ENCODE assay signal across 8 cellular contexts in the genomic region with DNA sequence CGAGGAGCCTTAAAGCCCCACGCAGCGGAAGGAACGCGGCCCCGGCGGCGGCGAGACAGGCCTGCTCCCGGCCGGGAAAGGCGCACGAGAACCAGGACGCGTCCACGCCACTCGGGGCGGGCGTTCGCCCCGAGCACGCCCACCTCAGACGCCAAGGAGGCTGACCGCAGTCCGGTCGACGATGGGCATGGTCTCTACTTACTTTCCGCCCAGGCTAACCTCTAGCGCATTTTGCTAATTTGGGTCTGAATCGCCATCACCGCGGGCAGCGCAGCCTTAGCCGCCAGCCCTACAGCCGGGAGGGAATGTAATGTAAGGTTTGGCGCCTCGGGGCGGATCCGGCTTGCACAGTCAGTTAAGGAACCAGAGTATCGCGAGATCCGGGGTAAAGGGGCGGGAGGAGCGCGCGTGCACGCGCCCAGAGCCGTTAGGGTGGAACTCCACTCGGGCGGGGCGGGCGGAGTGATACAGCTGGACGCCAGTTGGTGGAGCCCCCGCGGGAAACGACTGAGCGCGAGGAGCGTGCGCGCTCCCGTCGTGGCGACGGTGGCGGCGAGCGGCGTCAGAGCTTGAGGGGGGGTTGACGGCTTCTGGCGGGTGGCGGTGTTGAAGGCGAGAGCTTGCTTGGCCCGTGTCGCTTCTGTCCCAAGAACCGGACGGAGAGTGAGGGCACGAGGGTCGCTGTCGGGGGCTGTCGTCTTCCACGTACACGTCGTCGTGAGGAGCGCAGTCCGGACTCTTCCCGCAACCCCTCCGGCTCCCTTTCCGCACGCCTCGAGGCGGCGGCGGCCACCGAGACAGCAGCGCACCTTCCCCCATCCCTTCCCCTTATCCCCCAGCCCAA. TPM values are rescaled to one million over a fixed set of nuclear protein-coding genes. Genes with fewer than 3 reads are reported as not detected.
DNase-seq lines count a peak whose midpoint lies in the region; ATAC-seq and TF ChIP-seq lines count a peak whose summit lies in the region.

A gene with protein sequence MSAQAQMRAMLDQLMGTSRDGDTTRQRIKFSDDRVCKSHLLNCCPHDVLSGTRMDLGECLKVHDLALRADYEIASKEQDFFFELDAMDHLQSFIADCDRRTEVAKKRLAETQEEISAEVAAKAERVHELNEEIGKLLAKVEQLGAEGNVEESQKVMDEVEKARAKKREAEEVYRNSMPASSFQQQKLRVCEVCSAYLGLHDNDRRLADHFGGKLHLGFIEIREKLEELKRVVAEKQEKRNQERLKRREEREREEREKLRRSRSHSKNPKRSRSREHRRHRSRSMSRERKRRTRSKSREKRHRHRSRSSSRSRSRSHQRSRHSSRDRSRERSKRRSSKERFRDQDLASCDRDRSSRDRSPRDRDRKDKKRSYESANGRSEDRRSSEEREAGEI (plus strand): TSS at position 529 of the 844 bp plus-strand sequence. CDS start 368 bp downstream, outside the sequence.

- peak within 1 kb of the TSS; percentile 96 for H3K4me3 Mint-ChIP-seq in activated T-cell treated with anti-CD3 and anti-CD28 coated beads, Interleukin-2, amount 50 U/mL, for 24 hours

- H3K27ac ChIP-seq in muscle layer of colon (ENCODE audit: low read depth, low read length): peak within 1 kb of the TSS; percentile 97

- H3K4me1 ChIP-seq in muscle layer of colon (ENCODE audit: insufficient read depth, low read length): peaks cover 22% of the 10 kb centered on the region

- H3K27me3 Mint-ChIP-seq in activated T-cell treated with anti-CD3 and anti-CD28 coated beads, Interleukin-2, amount 50 U/mL, for 24 hours: no peaks in the 10 kb centered on the region

- peaks cover 34% of the 10 kb centered on the region for H3K4me1 Mint-ChIP-seq in activated T-cell treated with anti-CD3 and anti-CD28 coated beads, Interleukin-2, amount 50 U/mL, for 24 hours (ENCODE audit: low read depth)

- ATAC-seq in GM21717 (IDR thresholded peaks at IDR 0.05; ENCODE audit: unreplicated experiment): peak; percentile 65

- H3K4me3 ChIP-seq in muscle layer of colon (ENCODE audit: low read depth in 1 of 2, low read length in 2 of 2): peak within 1 kb of the TSS; percentile 93 to 95

- DNase-seq in DMS53 (lab: John Stamatoyannopoulos, UW) (peak; percentile 100), KBM-7 (peak; percentile 99), erythroblast (lab: John Stamatoyannopoulos, UW) (peak; percentile 99)
- peak; percentile 99 for DNase-seq in activated T-cell treated with anti-CD3 and anti-CD28 coated beads, Interleukin-2, amount 50 U/mL, for 24 hours
- peak; percentile 99 for DNase-seq in stimulated activated CD8-positive, alpha-beta memory T cell treated with anti-CD3 and anti-CD28 coated beads, Interleukin-7, amount 100 ng/mL, for 24 hours (ENCODE audit: low read depth)

- H3K9me3 Mint-ChIP-seq in activated T-cell treated with anti-CD3 and anti-CD28 coated beads, Interleukin-2, amount 50 U/mL, for 24 hours: no peaks in the 10 kb centered on the region

- peaks cover 73% of the 10 kb centered on the region for H3K36me3 Mint-ChIP-seq in activated T-cell treated with anti-CD3 and anti-CD28 coated beads, Interleukin-2, amount 50 U/mL, for 24 hours (ENCODE audit: low read depth)

- H3K27me3 ChIP-seq in muscle layer of colon (ENCODE audit: control insufficient read depth in 1 of 2, insufficient read depth in 2 of 2, low read length in 2 of 2): no peaks in the 10 kb centered on the region

- peak; percentile 99 for TF ChIP-seq POLR2A in erythroblast (IDR thresholded peaks at IDR 0.05; ENCODE audit: low read length)

- H3K9me3 ChIP-seq in muscle layer of colon (ENCODE audit: low read length): no peaks in the 10 kb centered on the region

- in situ Hi-C loops in KBM-7 (cut with MboI; ENCODE audit: low pct_unique_long_range_greater_than_20kb, low sequenced_read_pairs): no loop called here

- H3K27ac Mint-ChIP-seq in activated T-cell treated with anti-CD3 and anti-CD28 coated beads, Interleukin-2, amount 50 U/mL, for 24 hours: peak within 1 kb of the TSS; percentile 98

- no peaks in the 10 kb centered on the region for H3K36me3 ChIP-seq in muscle layer of colon (ENCODE audit: insufficient read depth, low read length)

- H3K9ac ChIP-seq in muscle layer of colon (ENCODE audit: low read length): peak within 1 kb of the TSS; percentile 96

TF ChIP-seq in PFSK-1, 5 proteins besides CTCF, POLR2A, EP300 and RAD21:
- peak; percentile 95 for TF ChIP-seq TAF1 (IDR thresholded peaks at IDR 0.05; ENCODE audit: borderline replicate concordance, insufficient read depth, low read length)
- peak; percentile 96 for TF ChIP-seq POLR2AphosphoS5 (IDR thresholded peaks at IDR 0.05; ENCODE audit: low read depth, low read length)
- TF ChIP-seq, protein P1, sequence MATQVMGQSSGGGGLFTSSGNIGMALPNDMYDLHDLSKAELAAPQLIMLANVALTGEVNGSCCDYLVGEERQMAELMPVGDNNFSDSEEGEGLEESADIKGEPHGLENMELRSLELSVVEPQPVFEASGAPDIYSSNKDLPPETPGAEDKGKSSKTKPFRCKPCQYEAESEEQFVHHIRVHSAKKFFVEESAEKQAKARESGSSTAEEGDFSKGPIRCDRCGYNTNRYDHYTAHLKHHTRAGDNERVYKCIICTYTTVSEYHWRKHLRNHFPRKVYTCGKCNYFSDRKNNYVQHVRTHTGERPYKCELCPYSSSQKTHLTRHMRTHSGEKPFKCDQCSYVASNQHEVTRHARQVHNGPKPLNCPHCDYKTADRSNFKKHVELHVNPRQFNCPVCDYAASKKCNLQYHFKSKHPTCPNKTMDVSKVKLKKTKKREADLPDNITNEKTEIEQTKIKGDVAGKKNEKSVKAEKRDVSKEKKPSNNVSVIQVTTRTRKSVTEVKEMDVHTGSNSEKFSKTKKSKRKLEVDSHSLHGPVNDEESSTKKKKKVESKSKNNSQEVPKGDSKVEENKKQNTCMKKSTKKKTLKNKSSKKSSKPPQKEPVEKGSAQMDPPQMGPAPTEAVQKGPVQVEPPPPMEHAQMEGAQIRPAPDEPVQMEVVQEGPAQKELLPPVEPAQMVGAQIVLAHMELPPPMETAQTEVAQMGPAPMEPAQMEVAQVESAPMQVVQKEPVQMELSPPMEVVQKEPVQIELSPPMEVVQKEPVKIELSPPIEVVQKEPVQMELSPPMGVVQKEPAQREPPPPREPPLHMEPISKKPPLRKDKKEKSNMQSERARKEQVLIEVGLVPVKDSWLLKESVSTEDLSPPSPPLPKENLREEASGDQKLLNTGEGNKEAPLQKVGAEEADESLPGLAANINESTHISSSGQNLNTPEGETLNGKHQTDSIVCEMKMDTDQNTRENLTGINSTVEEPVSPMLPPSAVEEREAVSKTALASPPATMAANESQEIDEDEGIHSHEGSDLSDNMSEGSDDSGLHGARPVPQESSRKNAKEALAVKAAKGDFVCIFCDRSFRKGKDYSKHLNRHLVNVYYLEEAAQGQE (IDR thresholded peaks at IDR 0.05; ENCODE audit: insufficient read depth in 1 of 2, low read depth in 2 of 2, low read length in 2 of 2): peak in 1 of 2 experiments; percentile 59; a peak in 3 of 4 replicates
- TF ChIP-seq SIN3A (IDR thresholded peaks at IDR 0.05; ENCODE audit: borderline replicate concordance, insufficient read depth, low read length): 0 out of 2 replicates have a peak, but pooled peaks have one; percentile 29
- peak; percentile 64 for TF ChIP-seq FOXP2 (optimal IDR thresholded peaks at IDR 0.05; ENCODE audit: borderline replicate concordance, extremely low read depth, extremely low read length, insufficient read depth)

RNA-seq across cellular contexts. Expression of the gene that starts here (rescaled TPM):
- polyA plus RNA-seq in PFSK-1 (2012; ENCODE audit: insufficient read length, low read depth): 131 TPM

Comparison
In these comparisons a context has a peak if more than half of its experiments do, and no peak if none do; other contexts are left out.
1. Peak in every context shown above with its lines: DNase-seq, ATAC-seq, H3K4me3 ChIP-seq and H3K27ac ChIP-seq.